ENCODE assay signal across 14 cellular contexts in the genomic region with DNA sequence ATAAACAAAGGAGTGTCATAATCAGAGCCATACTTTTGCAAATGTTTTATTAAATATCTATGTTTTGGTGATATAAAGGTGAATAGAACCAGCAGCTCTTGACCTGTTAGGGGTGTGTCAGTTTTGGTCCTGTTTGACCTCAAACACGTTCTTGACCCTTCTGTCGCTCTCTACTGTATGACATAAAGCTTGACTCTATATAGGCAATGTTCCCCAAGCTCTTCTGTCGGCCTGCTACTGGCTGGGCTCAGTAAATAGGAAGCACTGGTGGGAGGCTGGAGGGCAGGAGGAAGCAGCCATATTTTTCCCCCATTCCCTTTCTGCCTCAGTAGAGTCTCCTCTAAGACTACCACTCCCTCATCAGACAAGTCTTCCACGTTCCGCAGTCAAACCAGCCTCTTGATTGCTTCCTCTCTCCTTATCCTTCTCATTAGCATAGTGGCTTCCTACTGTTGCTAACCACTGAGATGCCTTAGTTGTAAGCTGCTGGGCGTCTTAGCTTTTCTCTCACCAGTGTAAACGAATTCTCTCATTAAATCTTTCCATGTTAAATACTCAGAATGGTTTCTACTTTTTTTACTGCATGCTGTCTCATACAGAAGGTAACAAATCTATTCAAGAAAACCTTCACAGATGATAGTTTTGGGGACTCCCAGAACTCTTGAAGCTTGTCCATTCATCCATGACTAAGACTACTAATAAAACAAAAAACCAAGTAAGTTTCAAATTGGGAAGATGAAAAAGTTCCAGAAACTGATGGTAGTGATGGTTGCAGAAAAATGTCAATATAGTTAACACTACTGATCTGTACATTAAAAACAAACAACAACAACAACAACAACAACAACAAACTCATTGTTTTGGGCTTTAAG. TPM values are rescaled to one million over a fixed set of nuclear protein-coding genes. Genes with fewer than 3 reads are reported as not detected.
A peak's percentile ranks its signal among the peaks of the same experiment; 100 is the strongest.
DNase-seq lines count a peak whose midpoint lies in the region; ATAC-seq and TF ChIP-seq lines count a peak whose summit lies in the region.
"Had no signal": no experiment of that assay in that cellular context is flagged by ENCODE, and none has a peak within 500 bp of the region (broad histone marks: within the 10 kb centered on the region; RNA-seq: fewer than 3 reads in every experiment).

No MANE protein-coding gene starts in this region.

- TF ChIP-seq RAD21 in IMR-90 (IDR thresholded peaks at IDR 0.05; ENCODE audit: low read length): no peak

- no peak overlapping the region for H3K18ac ChIP-seq in IMR-90 (ENCODE audit: low read depth, low read length)

- no peak overlapping the region for H4K5ac ChIP-seq in IMR-90 (ENCODE audit: low read depth, low read length)

- H3K9me1 ChIP-seq in IMR-90 (ENCODE audit: insufficient read depth, low read length): peaks cover 7% of the 10 kb centered on the region

- no peak overlapping the region for H3K14ac ChIP-seq in IMR-90 (replicated peaks; ENCODE audit: low read depth, low read length)

- H3K79me1 ChIP-seq in IMR-90 (ENCODE audit: low read depth in 1 of 2, low read length in 2 of 2): peaks cover 24 to 51% of the 10 kb centered on the region in 2 experiments

- H3K4me1 ChIP-seq in IMR-90 (ENCODE audit: control insufficient read depth, insufficient read depth, low read length): peaks cover 3% of the 10 kb centered on the region; the same call in 1 of the 2 replicates

- no peak overlapping the region for H2BK120ac ChIP-seq in IMR-90 (ENCODE audit: low read depth, low read length)

- H3K9ac ChIP-seq in IMR-90 (ENCODE audit: low read depth, low read length): no peak overlapping the region

- no peak overlapping the region for H3K4me3 ChIP-seq in IMR-90 (ENCODE audit: insufficient read depth, low read depth, low read length)

- POLR2A ChIA-PET in CD4-positive, alpha-beta T cell (lab: Charles Lee): interaction anchor here (0.6 to 1.8 kb wide), 6 partner anchors 9 to 32 kb away, joined by 3 to 9 read pairs (median 4); no protein-coding TSS in a partner anchor
- POLR2A ChIA-PET in IMR-90 (lab: Charles Lee; ENCODE audit: unreplicated experiment): no interaction called here
- POLR2A ChIA-PET in activated B cell treated with CpG ODN at 0.5 μM for 24 hours (lab: Charles Lee): interaction anchor here (1.4 kb wide), 1 partner anchor 20 kb away, joined by 6 read pairs; no protein-coding TSS in a partner anchor

- H2AK5ac ChIP-seq in IMR-90 (ENCODE audit: low read depth, low read length): 0 out of 2 replicates have a peak overlapping the region, but pooled peaks have one; percentile 10

- no peaks in the 10 kb centered on the region for H3K27me3 ChIP-seq in CD4-positive, alpha-beta T cell (ENCODE audit: control insufficient read depth, insufficient read depth, low read length)
- no peaks in the 10 kb centered on the region for H3K27me3 ChIP-seq in IMR-90 (ENCODE audit: control insufficient read depth, insufficient read depth, low read length)

- WGBS in IMR-90 (ENCODE audit: extremely low coverage in 2 of 2, insufficient read length in 1 of 2), 2 experiments: 83% methylated on average over 2 of the region's 7 CpGs; no CpG with 5 or more reads in 1 of the 2 experiments

- H4K8ac ChIP-seq in IMR-90 (ENCODE audit: low read depth in 2 of 2, low read length in 2 of 2): no peak overlapping the region

- peak overlapping the region; percentile 62 for H3K4me3 Mint-ChIP-seq in CD4-positive, alpha-beta T cell
- H3K4me3 Mint-ChIP-seq in activated B cell treated with CpG ODN at 0.5 μM for 24 hours: no peak overlapping the region
- H3K4me3 Mint-ChIP-seq in immature natural killer cell: peak overlapping the region in 2 of 5 donors; percentile 18 to 34
- H3K4me3 Mint-ChIP-seq: central memory CD8-positive, alpha-beta T cell had no signal

- no peak overlapping the region for H2AFZ ChIP-seq in IMR-90 (replicated peaks; ENCODE audit: low read length, poor library complexity)

- H4K20me1 ChIP-seq in IMR-90 (ENCODE audit: insufficient read depth, low read length): peaks cover 4% of the 10 kb centered on the region; the same call in 1 of the 2 replicates

- no peak overlapping the region for H2AK9ac ChIP-seq in IMR-90 (replicated peaks; ENCODE audit: low read depth, low read length, poor library complexity)

- no TSS peak for BruUV-seq in IMR-90 (replicated peaks; lab: Mats Ljungman, UMichigan)

- no peaks in the 10 kb centered on the region for H3K9me3 Mint-ChIP-seq in CD4-positive, alpha-beta T cell
- no peaks in the 10 kb centered on the region for H3K9me3 Mint-ChIP-seq in activated B cell treated with CpG ODN at 0.5 μM for 24 hours
- H3K9me3 Mint-ChIP-seq in immature natural killer cell: no peaks in the 10 kb centered on the region
- H3K9me3 Mint-ChIP-seq: activated naive CD4-positive, alpha-beta T cell treated with anti-CD3 and anti-CD28 coated beads, Interleukin-2, amount 50 U/mL, for 24 hours; central memory CD8-positive, alpha-beta T cell had no signal

- peak overlapping the region; percentile 31; the same call in 1 of the 2 replicates for H3K23ac ChIP-seq in IMR-90 (ENCODE audit: low read depth, low read length)

- H3K9me3 ChIP-seq in CD4-positive, alpha-beta T cell (ENCODE audit: control insufficient read depth, low read length): no peaks in the 10 kb centered on the region
- no peaks in the 10 kb centered on the region for H3K9me3 ChIP-seq in IMR-90 (ENCODE audit: control insufficient read depth, insufficient read depth, low read length)

- intact Hi-C loops in CD4-positive, alpha-beta T cell (cut with DNase I, micrococcal nuclease): loop anchor here in 1 of 2 experiments (2.0 kb wide), 1 partner anchor 20 kb away; no protein-coding TSS in a partner anchor
- intact Hi-C loops in IMR-90 (cut with micrococcal nuclease) (no loop called here), activated B cell treated with CpG ODN at 0.5 μM for 24 hours (cut with micrococcal nuclease) (no loop called here), Right ventricle myocardium inferior (cut with DNase I) (no loop called here), posterior vena cava (cut with DNase I) (no loop called here)

- no peak overlapping the region for H3K56ac ChIP-seq in IMR-90 (ENCODE audit: extremely low read depth, insufficient read depth, low read length)

- CTCF ChIA-PET in CD4-positive, alpha-beta T cell (lab: Charles Lee): interaction anchor here (1.1 to 1.5 kb wide), 2 partner anchors 59 to 210 kb away, joined by 3 read pairs; a partner anchor contains a TSS
- CTCF ChIA-PET in IMR-90 (lab: Yijun Ruan, JAX): no interaction called here
- CTCF ChIA-PET in activated B cell treated with CpG ODN at 0.5 μM for 24 hours (lab: Charles Lee): no interaction called here

- H3K4me2 ChIP-seq in IMR-90 (ENCODE audit: low read depth, low read length): no peak overlapping the region

- no peaks in the 10 kb centered on the region for H3K27me3 Mint-ChIP-seq in CD4-positive, alpha-beta T cell
- no peaks in the 10 kb centered on the region for H3K27me3 Mint-ChIP-seq in activated B cell treated with CpG ODN at 0.5 μM for 24 hours
- H3K27me3 Mint-ChIP-seq in immature natural killer cell (ENCODE audit: low read depth in 3 of 3): peaks cover 0 to 5% (median 4%) of the 10 kb centered on the region in 3 donors
- H3K27me3 Mint-ChIP-seq: activated naive CD4-positive, alpha-beta T cell treated with anti-CD3 and anti-CD28 coated beads, Interleukin-2, amount 50 U/mL, for 24 hours; central memory CD8-positive, alpha-beta T cell had no signal

- no peaks in the 10 kb centered on the region; the same call in 1 of the 2 replicates for H3K36me3 ChIP-seq in IMR-90 (ENCODE audit: control insufficient read depth, insufficient read depth, low read length)

- H3K4me1 Mint-ChIP-seq in CD4-positive, alpha-beta T cell (ENCODE audit: low read depth): peaks cover 67% of the 10 kb centered on the region
- peaks cover 58% of the 10 kb centered on the region for H3K4me1 Mint-ChIP-seq in activated B cell treated with CpG ODN at 0.5 μM for 24 hours
- peaks cover 66 to 82% of the 10 kb centered on the region in 2 donors for H3K4me1 Mint-ChIP-seq in immature natural killer cell

- no peak for TF ChIP-seq POLR2A in IMR-90 (IDR thresholded peaks at IDR 0.05; ENCODE audit: low read depth, low read length)

- no peak for TF ChIP-seq CTCF in CD4-positive, alpha-beta T cell (IDR thresholded peaks at IDR 0.05)
- TF ChIP-seq CTCF in IMR-90 (conservative IDR thresholded peaks at IDR 0.05; ENCODE audit: low read depth, low read length) (no peak), activated B cell treated with CpG ODN at 0.5 μM for 24 hours (IDR thresholded peaks at IDR 0.05) (no peak)

- no peak overlapping the region for H3K4ac ChIP-seq in IMR-90 (ENCODE audit: low read depth, low read length)

- no peak overlapping the region for H2BK20ac ChIP-seq in IMR-90 (ENCODE audit: low read depth, low read length)

- DNase-seq in CD4-positive, alpha-beta T cell: no peak
- DNase-seq in IMR-90: no peak
- no peak for DNase-seq in activated B cell treated with CpG ODN at 0.5 μM for 24 hours
- DNase-seq in immature natural killer cell: no peak
- DNase-seq in Right ventricle myocardium inferior (ENCODE audit: missing footprints): no peak
- no peak for DNase-seq in posterior vena cava (ENCODE audit: low spot score)
- no peak for DNase-seq in COLO668 (lab: John Stamatoyannopoulos, UW; ENCODE audit: unreplicated experiment)
- DNase-seq: NCI-H1105 treated with DMSO at 0.1 percent for 48 hours; NCI-H226; stimulated activated naive CD4-positive, alpha-beta T cell treated with Interleukin-2 at 50 U/mL for 16 hours; SW 1271 had no signal

- H4K91ac ChIP-seq in IMR-90 (ENCODE audit: insufficient read depth, low read depth, low read length): no peak overlapping the region

- H3K27ac ChIP-seq in CD4-positive, alpha-beta T cell (ENCODE audit: low read depth, low read length): no peak overlapping the region
- H3K27ac ChIP-seq in IMR-90 (ENCODE audit: insufficient read depth, low read length): no peak overlapping the region

- peaks cover 53% of the 10 kb centered on the region for H3K36me3 Mint-ChIP-seq in CD4-positive, alpha-beta T cell (ENCODE audit: low read depth)
- peaks cover 51% of the 10 kb centered on the region for H3K36me3 Mint-ChIP-seq in activated B cell treated with CpG ODN at 0.5 μM for 24 hours (ENCODE audit: low read depth)
- H3K36me3 Mint-ChIP-seq in immature natural killer cell: peaks cover 0 to 2% (median 0%) of the 10 kb centered on the region in 3 donors

- in situ Hi-C loops in IMR-90 (cut with MboI; ENCODE audit: low sequenced_read_pairs): no loop called here

- ATAC-seq in CD4-positive, alpha-beta T cell (ENCODE audit: poor library complexity): no peak
- ATAC-seq in IMR-90 (ENCODE audit: low read depth): no peak
- ATAC-seq in activated B cell treated with CpG ODN at 0.5 μM for 24 hours (ENCODE audit: low read depth): no peak
- no peak for ATAC-seq in Right ventricle myocardium inferior
- ATAC-seq in HG03280 (IDR thresholded peaks at IDR 0.05; ENCODE audit: unreplicated experiment): no peak

- H2BK15ac ChIP-seq in IMR-90 (ENCODE audit: low read depth, low read length): no peak overlapping the region

- H2BK5ac ChIP-seq in IMR-90 (ENCODE audit: low read depth, low read length, poor library complexity, severe bottlenecking): no peak overlapping the region

- H3K27ac Mint-ChIP-seq in CD4-positive, alpha-beta T cell: no peak overlapping the region
- H3K27ac Mint-ChIP-seq in activated B cell treated with CpG ODN at 0.5 μM for 24 hours (peak overlapping the region; percentile 57), immature natural killer cell (peak overlapping the region; percentile 26 to 65 (median 41))

- dilution Hi-C loops in IMR-90 (cut with HindIII; ENCODE audit: low sequenced_read_pairs, unreplicated experiment): no loop called here

RNA-seq across cellular contexts. Expression of a gene that starts 3.3 kb away (rescaled TPM):
- 10 to 100 TPM; 25.4 to 28.9 TPM for total RNA-seq in CD4-positive, alpha-beta T cell
- total RNA-seq in IMR-90 (2012; rRNA removed): 10.6 and 13.3 TPM in 2 replicates
- 2.8 and 3.1 TPM in 2 replicates for polyA plus RNA-seq in IMR-90 (2012; rRNA removed)
- polyA plus RNA-seq in IMR-90 (2012; cell fraction: cytosol; rRNA removed): 0.54 and 0.68 TPM in 2 replicates
- polyA plus RNA-seq in IMR-90 (2012; cell fraction: nucleus; rRNA removed; ENCODE audit: low replicate concordance): 0.60 and 4.7 TPM in 2 replicates
- total RNA-seq in activated B cell treated with CpG ODN at 0.5 μM for 24 hours: 34.4 and 38.1 TPM in 2 replicates
- 10 to 100 TPM; 15.6 to 30.5 (median 24.1) TPM for polyA plus RNA-seq in immature natural killer cell
- total RNA-seq in Right ventricle myocardium inferior: 7.4 TPM
- 10 to 100 TPM; 11.2 to 12.3 TPM for total RNA-seq in posterior vena cava

RNA-seq across cellular contexts. Expression of a gene that starts 3.7 kb away (rescaled TPM):
- 100 to 1,000 TPM; 307 to 329 TPM for total RNA-seq in CD4-positive, alpha-beta T cell
- total RNA-seq in IMR-90 (2012; rRNA removed) (30.6 and 54.4 TPM in 2 replicates), activated B cell treated with CpG ODN at 0.5 μM for 24 hours (164 and 184 TPM in 2 replicates), Right ventricle myocardium inferior (24.9 TPM), posterior vena cava (10 to 100 TPM; 60.5 to 77.7 TPM)
- polyA plus RNA-seq in IMR-90 (2012; rRNA removed) (12.8 and 18.1 TPM in 2 replicates), immature natural killer cell (100 to 1,000 TPM in 1 of 3 donors, 10 to 100 TPM in 2; 57.8 to 111 (median 64.5) TPM)
- 1.1 and 2.8 TPM in 2 replicates for polyA plus RNA-seq in IMR-90 (2012; cell fraction: cytosol; rRNA removed)
- 5.6 and 46.3 TPM in 2 replicates for polyA plus RNA-seq in IMR-90 (2012; cell fraction: nucleus; rRNA removed; ENCODE audit: low replicate concordance)
